In the genomic region with DNA sequence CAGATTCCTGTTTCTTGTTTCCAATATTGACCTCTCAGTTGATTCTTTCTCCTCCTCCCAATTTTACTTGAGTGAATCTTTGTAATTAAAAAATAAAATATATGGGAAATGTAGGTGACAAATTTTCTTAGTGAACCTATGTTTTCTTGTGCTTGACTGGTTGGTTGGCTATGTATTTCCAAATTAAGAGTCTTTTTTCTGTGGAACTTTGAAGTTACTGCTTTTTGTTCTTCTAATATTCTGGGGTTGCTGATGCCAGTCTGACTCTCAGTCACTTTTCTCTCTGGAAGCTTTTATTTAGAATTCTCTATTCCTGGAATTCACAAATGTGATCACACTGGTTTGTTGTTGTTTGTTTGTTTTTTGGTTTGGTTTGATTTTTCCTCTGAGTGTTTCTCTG, we compare ENCODE assay signal across 1 cellular context.
TF ChIP-seq lines count a peak whose summit lies in the region.

No MANE protein-coding gene starts in this region.

TF ChIP-seq in HepG2, 621 proteins besides CTCF, POLR2A, EP300 and RAD21:
- TF ChIP-seq, protein P1, sequence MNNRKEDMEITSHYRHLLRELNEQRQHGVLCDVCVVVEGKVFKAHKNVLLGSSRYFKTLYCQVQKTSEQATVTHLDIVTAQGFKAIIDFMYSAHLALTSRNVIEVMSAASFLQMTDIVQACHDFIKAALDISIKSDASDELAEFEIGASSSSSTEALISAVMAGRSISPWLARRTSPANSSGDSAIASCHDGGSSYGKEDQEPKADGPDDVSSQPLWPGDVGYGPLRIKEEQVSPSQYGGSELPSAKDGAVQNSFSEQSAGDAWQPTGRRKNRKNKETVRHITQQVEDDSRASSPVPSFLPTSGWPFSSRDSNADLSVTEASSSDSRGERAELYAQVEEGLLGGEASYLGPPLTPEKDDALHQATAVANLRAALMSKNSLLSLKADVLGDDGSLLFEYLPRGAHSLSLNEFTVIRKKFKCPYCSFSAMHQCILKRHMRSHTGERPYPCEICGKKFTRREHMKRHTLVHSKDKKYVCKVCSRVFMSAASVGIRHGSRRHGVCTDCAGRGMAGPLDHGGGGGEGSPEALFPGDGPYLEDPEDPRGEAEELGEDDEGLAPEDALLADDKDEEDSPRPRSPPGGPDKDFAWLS (CRISPR knock-in tag; IDR thresholded peaks at IDR 0.05; ENCODE audit: borderline replicate concordance) = no peak
- TF ChIP-seq, protein P2, sequence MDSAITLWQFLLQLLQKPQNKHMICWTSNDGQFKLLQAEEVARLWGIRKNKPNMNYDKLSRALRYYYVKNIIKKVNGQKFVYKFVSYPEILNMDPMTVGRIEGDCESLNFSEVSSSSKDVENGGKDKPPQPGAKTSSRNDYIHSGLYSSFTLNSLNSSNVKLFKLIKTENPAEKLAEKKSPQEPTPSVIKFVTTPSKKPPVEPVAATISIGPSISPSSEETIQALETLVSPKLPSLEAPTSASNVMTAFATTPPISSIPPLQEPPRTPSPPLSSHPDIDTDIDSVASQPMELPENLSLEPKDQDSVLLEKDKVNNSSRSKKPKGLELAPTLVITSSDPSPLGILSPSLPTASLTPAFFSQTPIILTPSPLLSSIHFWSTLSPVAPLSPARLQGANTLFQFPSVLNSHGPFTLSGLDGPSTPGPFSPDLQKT (CRISPR knock-in tag; IDR thresholded peaks at IDR 0.05; ENCODE audit: borderline replicate concordance) = no peak
- TF ChIP-seq HNRNPL (IDR thresholded peaks at IDR 0.05; ENCODE audit: low read depth, low read length) (no peak), AHR (CRISPR knock-in tag; IDR thresholded peaks at IDR 0.05) (no peak), KDM1A (CRISPR knock-in tag; IDR thresholded peaks at IDR 0.05) (no peak), ZNF124 (CRISPR knock-in tag; IDR thresholded peaks at IDR 0.05) (no peak), ZNF225 (CRISPR knock-in tag; IDR thresholded peaks at IDR 0.05) (no peak), CBX1 (IDR thresholded peaks at IDR 0.05; ENCODE audit: low read depth) (no peak), NCOR1 (IDR thresholded peaks at IDR 0.05; ENCODE audit: borderline replicate concordance, low read length) (no peak), ZBTB20 (CRISPR knock-in tag; IDR thresholded peaks at IDR 0.05; ENCODE audit: borderline replicate concordance, low read depth) (no peak)
